2 cellular contexts compared by ENCODE assay signal in the genomic region with DNA sequence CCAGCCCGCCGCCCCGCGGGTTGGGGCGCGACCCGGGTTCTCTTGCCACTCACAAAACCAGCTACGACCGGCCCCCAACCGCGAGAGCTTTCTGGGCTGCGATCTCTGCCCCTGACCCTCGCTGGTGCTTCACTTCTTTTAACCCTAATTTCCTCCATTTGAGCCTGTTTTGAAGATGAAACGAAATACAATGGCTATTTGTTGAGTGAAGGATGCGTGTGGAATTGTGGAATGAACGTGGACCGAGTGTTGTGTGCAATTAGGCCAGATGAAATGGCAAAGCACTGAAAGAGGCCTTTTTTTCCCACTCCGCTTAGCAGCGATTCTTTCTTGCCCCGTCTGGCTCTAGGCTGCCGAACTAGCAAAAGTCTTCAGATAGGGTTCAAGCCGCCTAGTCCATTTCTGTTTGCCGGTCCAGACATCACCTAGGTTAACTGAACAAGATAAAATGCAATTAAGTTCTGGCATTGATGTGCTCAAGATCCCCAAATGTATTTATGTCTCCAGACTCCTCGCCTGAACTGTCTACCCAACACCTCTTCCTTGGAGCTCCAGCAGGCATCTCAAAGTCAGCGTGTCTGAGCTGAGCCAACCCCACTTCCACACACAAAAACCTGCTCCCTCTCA.
TF ChIP-seq lines count a peak whose summit lies in the region.

No MANE protein-coding gene starts in this region.

TF ChIP-seq in K562, 482 proteins besides CTCF, POLR2A, EP300 and RAD21 (continues in another document):
- TF ChIP-seq TAF9B (IDR thresholded peaks at IDR 0.05; ENCODE audit: partially characterized antibody), result no peak
- no peak for TF ChIP-seq SIN3A (IDR thresholded peaks at IDR 0.05; ENCODE audit: borderline replicate concordance in 2 of 2, control insufficient read depth in 1 of 2, low read depth in 2 of 2, low read length in 2 of 2)
- TF ChIP-seq ZNF778 (CRISPR knock-in tag; IDR thresholded peaks at IDR 0.05), result no peak
- TF ChIP-seq U2AF2 (optimal IDR thresholded peaks at IDR 0.05; ENCODE audit: low read depth, low read length), result no peak
- TF ChIP-seq ZBTB40 (IDR thresholded peaks at IDR 0.05), result 0 out of 2 replicates have a peak, but pooled peaks have one; percentile 30
- no peak for TF ChIP-seq ZBTB40 (CRISPR knock-in tag; IDR thresholded peaks at IDR 0.05)
- no peak for TF ChIP-seq ZNF280A (IDR thresholded peaks at IDR 0.05; ENCODE audit: low read depth, partially characterized antibody)
- TF ChIP-seq, protein P1, sequence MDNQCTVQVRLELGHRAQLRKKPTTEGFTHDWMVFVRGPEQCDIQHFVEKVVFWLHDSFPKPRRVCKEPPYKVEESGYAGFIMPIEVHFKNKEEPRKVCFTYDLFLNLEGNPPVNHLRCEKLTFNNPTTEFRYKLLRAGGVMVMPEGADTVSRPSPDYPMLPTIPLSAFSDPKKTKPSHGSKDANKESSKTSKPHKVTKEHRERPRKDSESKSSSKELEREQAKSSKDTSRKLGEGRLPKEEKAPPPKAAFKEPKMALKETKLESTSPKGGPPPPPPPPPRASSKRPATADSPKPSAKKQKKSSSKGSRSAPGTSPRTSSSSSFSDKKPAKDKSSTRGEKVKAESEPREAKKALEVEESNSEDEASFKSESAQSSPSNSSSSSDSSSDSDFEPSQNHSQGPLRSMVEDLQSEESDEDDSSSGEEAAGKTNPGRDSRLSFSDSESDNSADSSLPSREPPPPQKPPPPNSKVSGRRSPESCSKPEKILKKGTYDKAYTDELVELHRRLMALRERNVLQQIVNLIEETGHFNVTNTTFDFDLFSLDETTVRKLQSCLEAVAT (IDR thresholded peaks at IDR 0.05), result peak in 1 of 2 experiments; percentile 88; a peak in 2 of 4 replicates
- TF ChIP-seq ZNF212 (CRISPR knock-in tag; IDR thresholded peaks at IDR 0.05), result no peak
- TF ChIP-seq PPARD (CRISPR knock-in tag; IDR thresholded peaks at IDR 0.05), result no peak
- no peak for TF ChIP-seq XRCC3 (IDR thresholded peaks at IDR 0.05)
- peak; percentile 50; the same call in 1 of the 2 replicates for TF ChIP-seq OTX1 (CRISPR knock-in tag; IDR thresholded peaks at IDR 0.05)
- TF ChIP-seq NRF1 (conservative IDR thresholded peaks at IDR 0.05 in 1 of 2, IDR thresholded peaks at IDR 0.05 in 1 of 2), result peak in 1 of 2 experiments; percentile 71; a peak in 3 of 4 replicates

TF ChIP-seq in HepG2, 621 proteins besides CTCF, POLR2A, EP300 and RAD21 (continues in another document):
- peak; percentile 99 for TF ChIP-seq ZFP91 (CRISPR knock-in tag; IDR thresholded peaks at IDR 0.05; ENCODE audit: borderline replicate concordance)
- 0 out of 2 replicates have a peak, but pooled peaks have one; percentile 44 for TF ChIP-seq HNF1B (CRISPR knock-in tag; IDR thresholded peaks at IDR 0.05)
- peak; percentile 4; the same call in 1 of the 2 replicates for TF ChIP-seq HINFP (CRISPR knock-in tag; IDR thresholded peaks at IDR 0.05; ENCODE audit: low read depth)
- TF ChIP-seq ZNF501 (CRISPR knock-in tag; IDR thresholded peaks at IDR 0.05), result no peak
- 0 out of 2 replicates have a peak, but pooled peaks have one; percentile 8 for TF ChIP-seq ATF7-NPFF (CRISPR knock-in tag; IDR thresholded peaks at IDR 0.05; ENCODE audit: low read depth)
- no peak for TF ChIP-seq ZNF562 (CRISPR knock-in tag; IDR thresholded peaks at IDR 0.05; ENCODE audit: borderline replicate concordance)
- no peak for TF ChIP-seq ZBTB34 (CRISPR knock-in tag; IDR thresholded peaks at IDR 0.05)
- 0 out of 2 replicates have a peak, but pooled peaks have one; percentile 5 for TF ChIP-seq SIN3A (IDR thresholded peaks at IDR 0.05; ENCODE audit: borderline replicate concordance, low read depth, low read length)
- no peak for TF ChIP-seq RARG (CRISPR knock-in tag; IDR thresholded peaks at IDR 0.05; ENCODE audit: low read depth)
- no peak for TF ChIP-seq TFDP1 (CRISPR knock-in tag; IDR thresholded peaks at IDR 0.05; ENCODE audit: borderline replicate concordance)
- TF ChIP-seq CCDC6 (CRISPR knock-in tag; IDR thresholded peaks at IDR 0.05), result 0 out of 2 replicates have a peak, but pooled peaks have one; percentile 10
- TF ChIP-seq ISL2 (CRISPR knock-in tag; IDR thresholded peaks at IDR 0.05), result 0 out of 2 replicates have a peak, but pooled peaks have one; percentile 9
- 0 out of 2 replicates have a peak, but pooled peaks have one; percentile 31 for TF ChIP-seq KDM5A (IDR thresholded peaks at IDR 0.05; ENCODE audit: borderline replicate concordance, low read length)
- peak; percentile 44; the same call in 1 of the 2 replicates for TF ChIP-seq TBX2 (CRISPR knock-in tag; IDR thresholded peaks at IDR 0.05; ENCODE audit: borderline replicate concordance)
- no peak for TF ChIP-seq SP4 (CRISPR knock-in tag; IDR thresholded peaks at IDR 0.05)
- TF ChIP-seq RFX3 (CRISPR knock-in tag; IDR thresholded peaks at IDR 0.05), result no peak
- TF ChIP-seq CENPT (CRISPR knock-in tag; IDR thresholded peaks at IDR 0.05; ENCODE audit: low read depth), result no peak
- TF ChIP-seq ZNF777 (CRISPR knock-in tag; IDR thresholded peaks at IDR 0.05), result 0 out of 2 replicates have a peak, but pooled peaks have one; percentile 10
- no peak for TF ChIP-seq RFXAP (CRISPR knock-in tag; IDR thresholded peaks at IDR 0.05; ENCODE audit: borderline replicate concordance)
- TF ChIP-seq, protein P2, sequence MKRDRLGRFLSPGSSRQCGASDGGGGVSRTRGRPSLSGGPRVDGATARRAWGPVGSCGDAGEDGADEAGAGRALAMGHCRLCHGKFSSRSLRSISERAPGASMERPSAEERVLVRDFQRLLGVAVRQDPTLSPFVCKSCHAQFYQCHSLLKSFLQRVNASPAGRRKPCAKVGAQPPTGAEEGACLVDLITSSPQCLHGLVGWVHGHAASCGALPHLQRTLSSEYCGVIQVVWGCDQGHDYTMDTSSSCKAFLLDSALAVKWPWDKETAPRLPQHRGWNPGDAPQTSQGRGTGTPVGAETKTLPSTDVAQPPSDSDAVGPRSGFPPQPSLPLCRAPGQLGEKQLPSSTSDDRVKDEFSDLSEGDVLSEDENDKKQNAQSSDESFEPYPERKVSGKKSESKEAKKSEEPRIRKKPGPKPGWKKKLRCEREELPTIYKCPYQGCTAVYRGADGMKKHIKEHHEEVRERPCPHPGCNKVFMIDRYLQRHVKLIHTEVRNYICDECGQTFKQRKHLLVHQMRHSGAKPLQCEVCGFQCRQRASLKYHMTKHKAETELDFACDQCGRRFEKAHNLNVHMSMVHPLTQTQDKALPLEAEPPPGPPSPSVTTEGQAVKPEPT (CRISPR knock-in tag; IDR thresholded peaks at IDR 0.05; ENCODE audit: low read depth), result 0 out of 2 replicates have a peak, but pooled peaks have one; percentile 7
- TF ChIP-seq ZNF143 (CRISPR knock-in tag; IDR thresholded peaks at IDR 0.05), result no peak
- TF ChIP-seq ZNF382 (CRISPR knock-in tag; IDR thresholded peaks at IDR 0.05; ENCODE audit: borderline replicate concordance), result no peak
- peak; percentile 0; the same call in 1 of the 2 replicates for TF ChIP-seq ARID4A (CRISPR knock-in tag; IDR thresholded peaks at IDR 0.05; ENCODE audit: borderline replicate concordance)
- TF ChIP-seq ZNF224 (CRISPR knock-in tag; IDR thresholded peaks at IDR 0.05), result 0 out of 2 replicates have a peak, but pooled peaks have one; percentile 39
- TF ChIP-seq ZNF652 (CRISPR knock-in tag; IDR thresholded peaks at IDR 0.05; ENCODE audit: borderline replicate concordance, low read depth), result peak; percentile 22; the same call in 1 of the 2 replicates
- TF ChIP-seq MTF1 (CRISPR knock-in tag; IDR thresholded peaks at IDR 0.05), result no peak
- TF ChIP-seq DZIP1 (CRISPR knock-in tag; IDR thresholded peaks at IDR 0.05), result 0 out of 2 replicates have a peak, but pooled peaks have one; percentile 64
- 0 out of 2 replicates have a peak, but pooled peaks have one; percentile 13 for TF ChIP-seq ZNF878 (CRISPR knock-in tag; IDR thresholded peaks at IDR 0.05)
